In genomic region chr3:59494969-59495368, GRCh38 we compare ENCODE assay signal across 3 cellular contexts.
DNase-seq lines count a peak whose midpoint lies in the region; ATAC-seq, FAIRE-seq and TF ChIP-seq lines count a peak whose summit lies in the region.
"Not testable (repeated sequence)": the region's sequence is repeated elsewhere in the genome, so short reads cannot be mapped to it uniquely, and the experiment has no call there.

No MANE protein-coding gene starts in this region.

- H3K9me3 ChIP-seq in HEK293 (ENCODE audit: control insufficient read depth, insufficient read depth, low read depth, low read length); GM12878 (replicated peaks; ENCODE audit: control insufficient read depth, insufficient read depth, low read length); HepG2 (ENCODE audit: low read length): not testable (repeated sequence)

- not testable (repeated sequence) for BruUV-seq in GM12878 (replicated peaks; lab: Mats Ljungman, UMichigan); HepG2 (replicated peaks; lab: Mats Ljungman, UMichigan)

- TF ChIP-seq EP300 in GM12878 (IDR thresholded peaks at IDR 0.05; ENCODE audit: borderline replicate concordance in 1 of 2, control insufficient read depth in 1 of 2, low read depth in 2 of 2, low read length in 2 of 2); HepG2 (IDR thresholded peaks at IDR 0.05; ENCODE audit: low read depth in 2 of 2, low read length in 2 of 2); HepG2 (CRISPR knock-in tag; IDR thresholded peaks at IDR 0.05; ENCODE audit: borderline replicate concordance): not testable (repeated sequence)

- CTCF ChIA-PET in HEK293 (lab: Yijun Ruan, JAX), result interaction anchor here (0.7 kb wide), 1 partner anchor 118 kb away, joined by 3 read pairs; no protein-coding TSS in a partner anchor
- CTCF ChIA-PET in GM12878 (lab: Yijun Ruan, JAX); HepG2 (lab: Yijun Ruan, JAX; ENCODE audit: low intra/inter-chr PET ratio, low total read pairs): not testable (repeated sequence)

- not testable (repeated sequence) for TF ChIP-seq POLR2A in GM12878 (IDR thresholded peaks at IDR 0.05; ENCODE audit: low read depth, low read length); HepG2 (IDR thresholded peaks at IDR 0.05; ENCODE audit: insufficient read depth in 1 of 2, low read depth in 2 of 2, low read length in 2 of 2)

- not testable (repeated sequence) for TF ChIP-seq CTCF in HEK293 (tag by site-specific recombination; IDR thresholded peaks at IDR 0.05); GM12878 (IDR thresholded peaks at IDR 0.05 in 2 of 3, conservative IDR thresholded peaks at IDR 0.05 in 1 of 3; ENCODE audit: control insufficient read depth in 2 of 3, extremely low read depth in 1 of 3, insufficient read depth in 1 of 3, low read depth in 3 of 3, low read length in 3 of 3); HepG2 (CRISPR knock-in tag; IDR thresholded peaks at IDR 0.05)

- not testable (repeated sequence) for H3K4me2 ChIP-seq in GM12878 (ENCODE audit: control insufficient read depth, insufficient read depth); HepG2 (ENCODE audit: low read depth, low read length)

- RAD21 ChIA-PET in GM12878 (lab: Charles Lee; ENCODE audit: unreplicated experiment), result interaction anchor here (0.5 to 1.5 kb wide), 4 partner anchors 19 to 363 kb away, joined by 3 read pairs; no protein-coding TSS in a partner anchor

- intact Hi-C loops in GM12878 (cut with micrococcal nuclease; ENCODE audit: unreplicated experiment); HepG2 (cut with micrococcal nuclease; ENCODE audit: unreplicated experiment): not testable (repeated sequence)

- H3K36me3 ChIP-seq in HEK293 (ENCODE audit: control insufficient read depth in 2 of 2, insufficient read depth in 1 of 2, low read length in 2 of 2); GM12878 (ENCODE audit: control insufficient read depth in 2 of 2, insufficient read depth in 2 of 2, low read length in 1 of 2); HepG2 (replicated peaks in 1 of 2; ENCODE audit: control insufficient read depth in 1 of 2, insufficient read depth in 2 of 2, low read length in 2 of 2): not testable (repeated sequence)

- H2AFZ ChIP-seq in GM12878 (ENCODE audit: control insufficient read depth, low read depth, low read length); HepG2 (ENCODE audit: low read length): not testable (repeated sequence)

- DNase-seq in GM12878 (ENCODE audit: low read depth, low spot score); HepG2 (ENCODE audit: low spot score): not testable (repeated sequence)

- in situ Hi-C loops in GM12878 (cut with MboI); HepG2 (cut with HindIII; ENCODE audit: extremely low pct_ligation_motif_present, low pct_unique_long_range_greater_than_20kb): not testable (repeated sequence)

- SMC1A ChIA-PET in GM12878 (lab: Charles Lee; ENCODE audit: uncharacterized antibody, unreplicated experiment), result interaction anchor here (0.7 to 1.3 kb wide), 4 partner anchors 8 to 71 kb away, joined by 3 to 4 read pairs (median 3); no protein-coding TSS in a partner anchor

- 35% methylated on average over 1 of the region's 1 CpG for WGBS in GM12878 (ENCODE audit: insufficient coverage, insufficient replicate concordance, low lambda C conversion rate, missing lambda C conversion rate)
- 5% methylated on average over 1 of the region's 1 CpG for WGBS in HepG2 (ENCODE audit: low lambda C conversion rate)

- POLR2A ChIA-PET in HEK293 (lab: Yijun Ruan, JAX); GM12878 (lab: Charles Lee); HepG2 (lab: Yijun Ruan, JAX): not testable (repeated sequence)

- ATAC-seq in GM12878, HepG2: not testable (repeated sequence)

- H3K79me2 ChIP-seq in GM12878 (ENCODE audit: control insufficient read depth, insufficient read depth, low read length); HepG2 (ENCODE audit: insufficient read depth, low read length): not testable (repeated sequence)

- not testable (repeated sequence) for H3K27me3 ChIP-seq in GM12878 (replicated peaks in 1 of 2; ENCODE audit: control insufficient read depth in 2 of 2, insufficient read depth in 2 of 2, low read length in 1 of 2); HepG2 (ENCODE audit: control insufficient read depth in 1 of 2, insufficient read depth in 2 of 2, low read length in 2 of 2)

- not testable (repeated sequence) for H3K4me1 ChIP-seq in HEK293 (ENCODE audit: control insufficient read depth, insufficient read depth, low read length); GM12878 (ENCODE audit: control insufficient read depth, insufficient read depth, low read length); HepG2 (ENCODE audit: insufficient read depth, low read length)

- TF ChIP-seq RAD21 in GM12878 (IDR thresholded peaks at IDR 0.05; ENCODE audit: insufficient read depth, low read depth, low read length); HepG2 (CRISPR knock-in tag; IDR thresholded peaks at IDR 0.05): not testable (repeated sequence)

- H3K9ac ChIP-seq in GM12878 (ENCODE audit: control insufficient read depth, insufficient read depth, low read length); HepG2 (ENCODE audit: insufficient read depth, low read depth, low read length): not testable (repeated sequence)

- not testable (repeated sequence) for H4K20me1 ChIP-seq in GM12878 (ENCODE audit: control insufficient read depth, insufficient read depth); HepG2 (ENCODE audit: insufficient read depth, low read length)

- H3K4me3 ChIP-seq in HEK293 (ENCODE audit: low read depth, low read length); GM12878; HepG2 (replicated peaks in 1 of 3; ENCODE audit: insufficient read depth in 1 of 3, low read depth in 2 of 3, low read length in 3 of 3): not testable (repeated sequence)

- not testable (repeated sequence) for FAIRE-seq in GM12878 (lab: Jason Lieb, UNC); HepG2 (lab: Jason Lieb, UNC)

- H3K27ac ChIP-seq in HEK293 (ENCODE audit: extremely low read depth, low read depth, low read length); GM12878 (ENCODE audit: control insufficient read depth, insufficient read depth); HepG2 (ENCODE audit: extremely low read length, insufficient read depth, low read length): not testable (repeated sequence)

TF ChIP-seq in HEK293, 187 proteins besides CTCF, POLR2A, EP300 and RAD21:
- 0 out of 2 replicates have a peak, but pooled peaks have one; percentile 4 for TF ChIP-seq ATF2 (tag by site-specific recombination; IDR thresholded peaks at IDR 0.05; ENCODE audit: low read depth)

TF ChIP-seq in GM12878, 131 proteins besides CTCF, POLR2A, EP300 and RAD21:
- peak; percentile 50; the same call in 1 of the 2 replicates for TF ChIP-seq ATF7 (IDR thresholded peaks at IDR 0.05; ENCODE audit: low read depth)
TF ChIP-seq in GM12878: peak in this region for 1; not testable (repeated sequence) for 130.

TF ChIP-seq in HepG2, 621 proteins besides CTCF, POLR2A, EP300 and RAD21:
- peak; percentile 54 for TF ChIP-seq ATF7 (IDR thresholded peaks at IDR 0.05)
- not testable (repeated sequence) for TF ChIP-seq ATF7 (CRISPR knock-in tag; IDR thresholded peaks at IDR 0.05)
